Comparison of ENCODE assay signal across 26 cellular contexts in genomic region chr5:74596930-74597329, GRCh38. TPM values are rescaled to one million over a fixed set of nuclear protein-coding genes. Genes with fewer than 3 reads are reported as not detected.
A peak's percentile ranks its signal among the peaks of the same experiment; 100 is the strongest.
DNase-seq lines count a peak whose midpoint lies in the region; TF ChIP-seq lines count a peak whose summit lies in the region.
"Had no signal": no experiment of that assay in that cellular context is flagged by ENCODE, and none has a peak within 500 bp of the region (broad histone marks: within the 10 kb centered on the region; RNA-seq: fewer than 3 reads in every experiment).

No MANE protein-coding gene starts in this region.

- H3K9me3 Mint-ChIP-seq in neural progenitor cell (peaks cover 3% of the 10 kb centered on the region), HFFc6 (no peaks in the 10 kb centered on the region)
- no peaks in the 10 kb centered on the region for H3K9me3 Mint-ChIP-seq in activated T-helper 1 cell treated with anti-CD3 and anti-CD28 coated beads, Interleukin-12 subunit alpha, Interleukin-12 subunit beta, Interleukin-2, Interleukin-4 antibody, amounts not matched to agents 30 ng/mL and 10 ng/mL and 1 ng/mL, durations not matched to agents 14 hours and 24 hours and 36 hours
- H3K9me3 Mint-ChIP-seq: activated CD4-positive, alpha-beta memory T cell treated with anti-CD3 and anti-CD28 coated beads, Interleukin-2, amount 10 ng/mL, durations not matched to agents 7 days and 5 days; activated T-helper 17 cell treated with anti-CD3 and anti-CD28 coated beads, Interleukin-2, amount 50 U/mL, for 72 hours; CD8-positive, alpha-beta memory T cell had no signal

- TF ChIP-seq CTCF in astrocyte of the cerebellum (IDR thresholded peaks at IDR 0.05; ENCODE audit: low read depth, low read length, missing control alignments) (no peak), neural progenitor cell (IDR thresholded peaks at IDR 0.05) (no peak), HFFc6 (IDR thresholded peaks at IDR 0.05) (no peak)

- H3K36me3 ChIP-seq in ES-I3 (ENCODE audit: insufficient read depth, low read length): no peaks in the 10 kb centered on the region
- H3K36me3 ChIP-seq in neural progenitor cell: no peaks in the 10 kb centered on the region
- H3K36me3 ChIP-seq: neutrophil, stomach, thyroid gland had no signal

- peaks cover 16% of the 10 kb centered on the region for H3K4me1 ChIP-seq in ES-I3 (ENCODE audit: insufficient read depth, low read length)
- peaks cover 26% of the 10 kb centered on the region for H3K4me1 ChIP-seq in neural progenitor cell

- no peak overlapping the region for H2AFZ ChIP-seq in neural progenitor cell (replicated peaks)

- H3K79me2 ChIP-seq in neural progenitor cell (ENCODE audit: low read depth): no peaks in the 10 kb centered on the region

- H3K27ac ChIP-seq in neural progenitor cell: no peak overlapping the region
- H3K27ac ChIP-seq: A549, neutrophil, thyroid gland had no signal

- H3K4me3 Mint-ChIP-seq in neural progenitor cell: peak overlapping the region; percentile 58
- H3K4me3 Mint-ChIP-seq in HFFc6: no peak overlapping the region
- H3K4me3 Mint-ChIP-seq in activated T-helper 1 cell treated with anti-CD3 and anti-CD28 coated beads, Interleukin-12 subunit alpha, Interleukin-12 subunit beta, Interleukin-2, Interleukin-4 antibody, amounts not matched to agents 30 ng/mL and 10 ng/mL and 1 ng/mL, durations not matched to agents 14 hours and 24 hours and 36 hours: no peak overlapping the region
- H3K4me3 Mint-ChIP-seq: activated CD4-positive, alpha-beta memory T cell treated with anti-CD3 and anti-CD28 coated beads, Interleukin-2, amount 10 ng/mL, durations not matched to agents 7 days and 5 days; activated naive CD8-positive, alpha-beta T cell; activated T-helper 17 cell treated with anti-CD3 and anti-CD28 coated beads, Interleukin-2, amount 50 U/mL, for 72 hours; CD8-positive, alpha-beta memory T cell; T-helper 17 cell had no signal

- in situ Hi-C loops in astrocyte of the cerebellum (cut with HindIII; ENCODE audit: low sequenced_read_pairs): no loop called here

- H3K27ac Mint-ChIP-seq in neural progenitor cell: peak overlapping the region; percentile 6
- H3K27ac Mint-ChIP-seq in HFFc6: no peak overlapping the region
- H3K27ac Mint-ChIP-seq in activated T-helper 1 cell treated with anti-CD3 and anti-CD28 coated beads, Interleukin-12 subunit alpha, Interleukin-12 subunit beta, Interleukin-2, Interleukin-4 antibody, amounts not matched to agents 30 ng/mL and 10 ng/mL and 1 ng/mL, durations not matched to agents 14 hours and 24 hours and 36 hours: no peak overlapping the region
- H3K27ac Mint-ChIP-seq: activated CD4-positive, alpha-beta memory T cell treated with anti-CD3 and anti-CD28 coated beads, Interleukin-2, amount 10 ng/mL, durations not matched to agents 7 days and 5 days; activated naive CD8-positive, alpha-beta T cell; activated T-helper 17 cell treated with anti-CD3 and anti-CD28 coated beads, Interleukin-2, amount 50 U/mL, for 72 hours; T-helper 17 cell had no signal

- H3K36me3 Mint-ChIP-seq in neural progenitor cell (no peaks in the 10 kb centered on the region), HFFc6 (ENCODE audit: low read depth) (no peaks in the 10 kb centered on the region)
- no peaks in the 10 kb centered on the region for H3K36me3 Mint-ChIP-seq in activated T-helper 1 cell treated with anti-CD3 and anti-CD28 coated beads, Interleukin-12 subunit alpha, Interleukin-12 subunit beta, Interleukin-2, Interleukin-4 antibody, amounts not matched to agents 30 ng/mL and 10 ng/mL and 1 ng/mL, durations not matched to agents 14 hours and 24 hours and 36 hours (ENCODE audit: low read depth)
- H3K36me3 Mint-ChIP-seq: CD8-positive, alpha-beta memory T cell had no signal

- H3K4me3 ChIP-seq in astrocyte of the cerebellum (ENCODE audit: low read depth, low read length) (no peak overlapping the region), neural progenitor cell (no peak overlapping the region)
- H3K4me3 ChIP-seq: A549, stomach, thyroid gland had no signal

- H3K4me2 ChIP-seq in neural progenitor cell: peak overlapping the region; percentile 50
- H3K4me2 ChIP-seq: A549 had no signal

- peaks cover 4% of the 10 kb centered on the region for H3K27me3 Mint-ChIP-seq in neural progenitor cell (ENCODE audit: insufficient read depth, low read depth)
- peaks cover 1% of the 10 kb centered on the region for H3K27me3 Mint-ChIP-seq in HFFc6 (ENCODE audit: insufficient read depth)
- H3K27me3 Mint-ChIP-seq in activated T-helper 1 cell treated with anti-CD3 and anti-CD28 coated beads, Interleukin-12 subunit alpha, Interleukin-12 subunit beta, Interleukin-2, Interleukin-4 antibody, amounts not matched to agents 30 ng/mL and 10 ng/mL and 1 ng/mL, durations not matched to agents 14 hours and 24 hours and 36 hours (ENCODE audit: insufficient read depth): peaks cover 17% of the 10 kb centered on the region

- peaks cover 37% of the 10 kb centered on the region for H3K4me1 Mint-ChIP-seq in neural progenitor cell
- peaks cover 35% of the 10 kb centered on the region for H3K4me1 Mint-ChIP-seq in HFFc6 (ENCODE audit: low read depth)
- H3K4me1 Mint-ChIP-seq in activated T-helper 1 cell treated with anti-CD3 and anti-CD28 coated beads, Interleukin-12 subunit alpha, Interleukin-12 subunit beta, Interleukin-2, Interleukin-4 antibody, amounts not matched to agents 30 ng/mL and 10 ng/mL and 1 ng/mL, durations not matched to agents 14 hours and 24 hours and 36 hours (ENCODE audit: low read depth): no peaks in the 10 kb centered on the region
- H3K4me1 Mint-ChIP-seq: activated CD4-positive, alpha-beta memory T cell treated with anti-CD3 and anti-CD28 coated beads, Interleukin-2, amount 10 ng/mL, durations not matched to agents 7 days and 5 days; activated T-helper 17 cell treated with anti-CD3 and anti-CD28 coated beads, Interleukin-2, amount 50 U/mL, for 72 hours; CD8-positive, alpha-beta memory T cell; T-helper 17 cell had no signal

- H3K27me3 ChIP-seq in neural progenitor cell: no peaks in the 10 kb centered on the region
- H3K27me3 ChIP-seq: neutrophil, stomach, thyroid gland had no signal

- H4K20me1 ChIP-seq in neural progenitor cell (ENCODE audit: low read depth): no peaks in the 10 kb centered on the region

- peaks cover 18% of the 10 kb centered on the region for H3F3A ChIP-seq in neural progenitor cell (ENCODE audit: low read depth)

- DNase-seq in astrocyte of the cerebellum (ENCODE audit: low read depth): peak; percentile 22
- DNase-seq in iPS DF 4.7 (ENCODE audit: extremely low read depth, low spot score): peak; percentile 56
- DNase-seq in neural progenitor cell (ENCODE audit: low spot score): peak; percentile 84
- no peak for DNase-seq in HFFc6
- DNase-seq in AG08395 (ENCODE audit: low spot score): no peak
- DNase-seq in activated T-helper 1 cell treated with anti-CD3 and anti-CD28 coated beads, Interleukin-12 subunit alpha, Interleukin-12 subunit beta, Interleukin-2, Interleukin-4 antibody, amounts not matched to agents 30 ng/mL and 10 ng/mL and 1 ng/mL, durations not matched to agents 14 hours and 24 hours and 36 hours (ENCODE audit: low spot score): no peak
- DNase-seq in stimulated activated CD4-positive, alpha-beta T cell treated with anti-CD3 and anti-CD28 coated beads, Interleukin-1b, Interleukin-23, amount 100 ng/mL, for 48 hours: no peak
- DNase-seq: activated CD4-positive, alpha-beta memory T cell treated with anti-CD3 and anti-CD28 coated beads, Interleukin-2, amount 10 ng/mL, durations not matched to agents 7 days and 5 days; activated CD4-positive, CD25-positive, alpha-beta regulatory T cell treated with anti-CD3 and anti-CD28 coated beads, Interleukin-2, amount 50 U/mL, for 72 hours; activated CD8-positive, alpha-beta memory T cell treated with anti-CD3 and anti-CD28 coated beads, Interleukin-2, amount 50 U/mL, for 48 hours; anterior cingulate cortex; CD8-positive, alpha-beta memory T cell; DMS153; HCEC 1CT; NCI-H146; NCI-H2107; NCI-H446 treated with DMSO at 0.1 percent for 48 hours; OCI-M1; stomach; T-helper 17 cell; thyroid gland had no signal

- H3K9me3 ChIP-seq in ES-I3 (ENCODE audit: control insufficient read depth, insufficient read depth, low read length): no peaks in the 10 kb centered on the region
- H3K9me3 ChIP-seq in neural progenitor cell (ENCODE audit: low read depth): no peaks in the 10 kb centered on the region
- H3K9me3 ChIP-seq: A549, neutrophil, stomach, thyroid gland had no signal

- intact Hi-C loops in activated T-helper 1 cell treated with anti-CD3 and anti-CD28 coated beads, Interleukin-12 subunit alpha, Interleukin-12 subunit beta, Interleukin-2, Interleukin-4 antibody, amounts not matched to agents 30 ng/mL and 10 ng/mL and 1 ng/mL, durations not matched to agents 14 hours and 24 hours and 36 hours (cut with micrococcal nuclease): no loop called here

- H3K9ac ChIP-seq in ES-I3 (ENCODE audit: low read depth, low read length) (0 out of 2 replicates have a peak overlapping the region, but pooled peaks have one; percentile 15), neural progenitor cell (no peak overlapping the region)

RNA-seq across cellular contexts. Expression of gene ENC1, which starts 43.6 kb away (rescaled TPM):
- 73.8 and 146 TPM in 2 replicates for total RNA-seq in neural progenitor cell (ENCODE audit: low replicate concordance)
- total RNA-seq in HFFc6 (2021; fragmentation: NEBNext Ultra II Directional; extraction: Animal tissue kit (Norgen Biotek cat#: 25700)): 10 to 100 TPM; 22.6 to 56.4 (median 25.4) TPM
- total RNA-seq in activated T-helper 1 cell treated with anti-CD3 and anti-CD28 coated beads, Interleukin-12 subunit alpha, Interleukin-12 subunit beta, Interleukin-2, Interleukin-4 antibody, amounts not matched to agents 30 ng/mL and 10 ng/mL and 1 ng/mL, durations not matched to agents 14 hours and 24 hours and 36 hours: 2.7 and 3.2 TPM in 2 replicates

Comparison
In these comparisons a context has a peak if more than half of its experiments do, and no peak if none do; other contexts are left out.
1. DNase-seq: peak in astrocyte of the cerebellum (single experiment), iPS DF 4.7 (single experiment) and neural progenitor cell (single experiment); none in HFFc6 (single experiment), AG08395 (single experiment), activated T-helper 1 cell treated with anti-CD3 and anti-CD28 coated beads, Interleukin-12 subunit alpha, Interleukin-12 subunit beta, Interleukin-2, Interleukin-4 antibody, amounts not matched to agents 30 ng/mL and 10 ng/mL and 1 ng/mL, durations not matched to agents 14 hours and 24 hours and 36 hours (single experiment) and stimulated activated CD4-positive, alpha-beta T cell treated with anti-CD3 and anti-CD28 coated beads, Interleukin-1b, Interleukin-23, amount 100 ng/mL, for 48 hours (single experiment).